In the genomic region with DNA sequence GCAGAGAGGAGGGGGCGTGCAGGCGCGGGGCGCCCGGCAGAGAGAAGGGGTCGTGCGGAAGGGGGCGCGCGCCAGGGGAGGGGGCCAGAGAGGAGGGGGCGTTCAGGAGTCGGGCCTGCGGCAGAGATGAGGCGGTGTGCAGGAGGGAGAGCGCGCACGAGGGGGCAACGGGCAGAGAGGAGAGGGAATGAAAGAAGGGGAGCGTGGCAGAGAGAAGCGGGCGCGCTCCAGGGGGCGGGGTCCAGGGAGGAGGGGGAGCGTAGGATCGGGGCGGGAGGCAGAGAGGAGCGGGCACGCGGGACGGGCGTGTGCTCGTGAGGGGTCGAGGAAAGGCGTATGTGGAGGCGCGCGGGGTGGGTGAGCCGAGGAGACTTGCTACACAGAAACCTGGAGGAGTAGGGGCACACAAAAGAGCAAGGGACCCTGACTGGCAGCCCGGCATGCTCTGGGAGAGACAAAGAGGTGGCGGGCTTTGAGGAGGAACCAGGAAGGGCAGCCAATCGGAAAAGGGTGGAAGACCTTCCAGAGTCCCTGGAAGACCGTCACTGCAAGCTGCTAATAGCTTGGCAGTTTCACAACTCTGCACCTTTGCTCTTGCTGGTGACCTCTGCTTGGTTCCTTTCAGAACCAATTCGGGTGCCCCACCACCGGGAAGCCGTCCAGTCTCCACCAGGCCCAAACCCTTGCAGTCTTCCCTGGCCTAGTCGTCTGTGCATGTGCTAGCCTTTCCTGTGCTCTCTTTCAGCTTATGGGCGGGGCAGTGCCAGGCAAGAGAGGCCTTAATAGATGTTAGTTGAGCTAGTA, we compare ENCODE assay signal across 8 cellular contexts. TPM values are rescaled to one million over a fixed set of nuclear protein-coding genes. Genes with fewer than 3 reads are reported as not detected.
DNase-seq lines count a peak whose midpoint lies in the region; ATAC-seq and TF ChIP-seq lines count a peak whose summit lies in the region.

No MANE protein-coding gene starts in this region.

- H3K27ac Mint-ChIP-seq in MCF 10A (ENCODE audit: low read depth, unreplicated experiment) (no peak overlapping the region), memory B cell (no peak overlapping the region)

- TF ChIP-seq CTCF in MCF 10A (IDR thresholded peaks at IDR 0.05; ENCODE audit: unreplicated experiment), result no peak

- peaks cover 42% of the 10 kb centered on the region for H3K27me3 Mint-ChIP-seq in activated T-cell treated with anti-CD3 and anti-CD28 coated beads, Interleukin-2, amount 50 U/mL, for 4 hours (ENCODE audit: low read depth)
- H3K27me3 Mint-ChIP-seq in MCF 10A (ENCODE audit: insufficient read depth, unreplicated experiment) (no peaks in the 10 kb centered on the region), memory B cell (peaks cover 19% of the 10 kb centered on the region)

- H3K4me3 Mint-ChIP-seq in activated T-cell treated with anti-CD3 and anti-CD28 coated beads, Interleukin-2, amount 50 U/mL, for 4 hours, result peak overlapping the region; percentile 73
- no peak overlapping the region for H3K4me3 Mint-ChIP-seq in MCF 10A (ENCODE audit: unreplicated experiment)
- peak overlapping the region; percentile 82 for H3K4me3 Mint-ChIP-seq in memory B cell

- no peaks in the 10 kb centered on the region for H3K36me3 Mint-ChIP-seq in activated T-cell treated with anti-CD3 and anti-CD28 coated beads, Interleukin-2, amount 50 U/mL, for 4 hours (ENCODE audit: insufficient read depth)
- no peaks in the 10 kb centered on the region for H3K36me3 Mint-ChIP-seq in MCF 10A (ENCODE audit: insufficient read depth, unreplicated experiment)
- H3K36me3 Mint-ChIP-seq in memory B cell, result no peaks in the 10 kb centered on the region

- BruUV-seq in MCF 10A (replicated peaks; lab: Mats Ljungman, UMichigan), result no TSS peak

- DNase-seq in activated T-cell treated with anti-CD3 and anti-CD28 coated beads, Interleukin-2, amount 50 U/mL, for 4 hours, result no peak
- DNase-seq in activated T-cell treated with anti-CD3 and anti-CD28 coated beads for 4 hours, result no peak
- DNase-seq in MCF 10A (ENCODE audit: unreplicated experiment), result peak; percentile 16
- DNase-seq in memory B cell (ENCODE audit: low spot score in 2 of 2), result no peak
- DNase-seq in A172 (ENCODE audit: low spot score), result no peak

- intact Hi-C loops in MCF 10A (cut with micrococcal nuclease), result no loop called here

- peak overlapping the region; percentile 46 for H3K4me3 ChIP-seq in urinary bladder (ENCODE audit: low read depth, low read length)

- no peak overlapping the region for H3K27ac ChIP-seq in urinary bladder (ENCODE audit: low read depth)

- H3K36me3 ChIP-seq in urinary bladder (ENCODE audit: insufficient read depth), result no peaks in the 10 kb centered on the region

- POLR2A ChIA-PET in MCF 10A (lab: Yijun Ruan, JAX), result no interaction called here

- no peaks in the 10 kb centered on the region for H3K9me3 Mint-ChIP-seq in activated T-cell treated with anti-CD3 and anti-CD28 coated beads, Interleukin-2, amount 50 U/mL, for 4 hours
- H3K9me3 Mint-ChIP-seq in MCF 10A (ENCODE audit: unreplicated experiment) (no peaks in the 10 kb centered on the region), memory B cell (no peaks in the 10 kb centered on the region)

- WGBS in urinary bladder, result 9% methylated on average over 46 of the region's 47 CpGs

- peaks cover 2% of the 10 kb centered on the region for H3K4me1 Mint-ChIP-seq in activated T-cell treated with anti-CD3 and anti-CD28 coated beads, Interleukin-2, amount 50 U/mL, for 4 hours (ENCODE audit: low read depth)
- H3K4me1 Mint-ChIP-seq in MCF 10A (ENCODE audit: insufficient read depth, unreplicated experiment), result no peaks in the 10 kb centered on the region
- H3K4me1 Mint-ChIP-seq in memory B cell, result peaks cover 7% of the 10 kb centered on the region

- no peaks in the 10 kb centered on the region for H3K4me1 ChIP-seq in urinary bladder (ENCODE audit: insufficient read depth)

- CTCF ChIA-PET in MCF 10A (lab: Yijun Ruan, JAX), result interaction anchor here (0.7 kb wide), 1 partner anchor 20 kb away, joined by 3 read pairs; no protein-coding TSS in a partner anchor

- peak; percentile 26 to 52 for ATAC-seq in activated T-cell treated with anti-CD3 and anti-CD28 coated beads, Interleukin-2, amount 50 U/mL, for 4 hours
- peak; percentile 19 for ATAC-seq in memory B cell (ENCODE audit: low read depth)
- no peak for ATAC-seq in HG03432 (IDR thresholded peaks at IDR 0.05; ENCODE audit: unreplicated experiment)
- no peak for ATAC-seq in GM18858 (IDR thresholded peaks at IDR 0.05; ENCODE audit: unreplicated experiment)

RNA-seq across cellular contexts. Expression of gene DYDC2, which starts 0.6 kb away (rescaled TPM):
- total RNA-seq in activated T-cell treated with anti-CD3 and anti-CD28 coated beads, Interleukin-2, amount 50 U/mL, for 4 hours, result not detected
- total RNA-seq in MCF 10A (2022) (not detected in 2 replicates), urinary bladder (not detected)
- polyA plus RNA-seq in urinary bladder, result not detected
- total RNA-seq in A172 (2014; rRNA removed; shearing (Covaris generic)), result 0.12 and 1.2 TPM in 2 replicates

RNA-seq across cellular contexts. Expression of gene DYDC1, which starts 0.6 kb away (rescaled TPM):
- not detected for total RNA-seq in activated T-cell treated with anti-CD3 and anti-CD28 coated beads, Interleukin-2, amount 50 U/mL, for 4 hours
- not detected in 2 replicates for total RNA-seq in MCF 10A (2022)
- not detected for total RNA-seq in urinary bladder
- not detected for polyA plus RNA-seq in urinary bladder
- not detected in 2 replicates for total RNA-seq in A172 (2014; rRNA removed; shearing (Covaris generic))

RNA-seq across cellular contexts. Expression of gene PRXL2A, which starts 51.1 kb away (rescaled TPM):
- total RNA-seq in activated T-cell treated with anti-CD3 and anti-CD28 coated beads, Interleukin-2, amount 50 U/mL, for 4 hours, result 10 to 100 TPM in 2 of 3 donors, 1 to 10 TPM in 1; 6.1 to 11.1 (median 10.8) TPM
- total RNA-seq in MCF 10A (2022) (6.0 and 6.7 TPM in 2 replicates), urinary bladder (52.9 TPM)
- polyA plus RNA-seq in urinary bladder, result 59.1 TPM
- total RNA-seq in A172 (2014; rRNA removed; shearing (Covaris generic)), result 28.0 and 31.4 TPM in 2 replicates

Comparison
In these comparisons a context has a peak if more than half of its experiments do, and no peak if none do; other contexts are left out.
1. ATAC-seq: peak in activated T-cell treated with anti-CD3 and anti-CD28 coated beads, Interleukin-2, amount 50 U/mL, for 4 hours (2 of 2) and memory B cell (single experiment); none in HG03432 (single experiment) and GM18858 (single experiment).